Comparison of ENCODE assay signal across 1 cellular context in the genomic region with DNA sequence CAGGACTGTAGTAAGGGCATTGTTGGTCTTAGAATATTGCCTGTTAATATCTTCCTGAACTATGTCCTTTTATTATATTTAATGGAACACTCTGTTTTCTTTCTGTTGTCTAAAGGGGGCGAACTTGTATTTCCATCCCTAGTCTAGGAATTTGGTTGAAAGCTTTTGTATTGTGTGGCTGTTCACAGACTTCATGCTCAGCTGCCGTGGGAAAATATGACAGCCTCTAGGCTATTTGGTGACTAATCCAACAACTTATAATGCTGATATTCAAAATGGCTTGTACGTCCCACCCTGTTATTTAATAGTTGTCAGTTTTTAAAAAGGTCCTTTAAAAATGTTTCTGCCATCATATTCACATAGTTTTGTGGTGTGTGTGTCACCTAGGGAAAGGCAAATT.
TF ChIP-seq lines count a peak whose summit lies in the region.

No MANE protein-coding gene starts in this region.

TF ChIP-seq in HCT116, 20 proteins besides CTCF, POLR2A, EP300 and RAD21 (continued from another document):
- TF ChIP-seq, protein P1, sequence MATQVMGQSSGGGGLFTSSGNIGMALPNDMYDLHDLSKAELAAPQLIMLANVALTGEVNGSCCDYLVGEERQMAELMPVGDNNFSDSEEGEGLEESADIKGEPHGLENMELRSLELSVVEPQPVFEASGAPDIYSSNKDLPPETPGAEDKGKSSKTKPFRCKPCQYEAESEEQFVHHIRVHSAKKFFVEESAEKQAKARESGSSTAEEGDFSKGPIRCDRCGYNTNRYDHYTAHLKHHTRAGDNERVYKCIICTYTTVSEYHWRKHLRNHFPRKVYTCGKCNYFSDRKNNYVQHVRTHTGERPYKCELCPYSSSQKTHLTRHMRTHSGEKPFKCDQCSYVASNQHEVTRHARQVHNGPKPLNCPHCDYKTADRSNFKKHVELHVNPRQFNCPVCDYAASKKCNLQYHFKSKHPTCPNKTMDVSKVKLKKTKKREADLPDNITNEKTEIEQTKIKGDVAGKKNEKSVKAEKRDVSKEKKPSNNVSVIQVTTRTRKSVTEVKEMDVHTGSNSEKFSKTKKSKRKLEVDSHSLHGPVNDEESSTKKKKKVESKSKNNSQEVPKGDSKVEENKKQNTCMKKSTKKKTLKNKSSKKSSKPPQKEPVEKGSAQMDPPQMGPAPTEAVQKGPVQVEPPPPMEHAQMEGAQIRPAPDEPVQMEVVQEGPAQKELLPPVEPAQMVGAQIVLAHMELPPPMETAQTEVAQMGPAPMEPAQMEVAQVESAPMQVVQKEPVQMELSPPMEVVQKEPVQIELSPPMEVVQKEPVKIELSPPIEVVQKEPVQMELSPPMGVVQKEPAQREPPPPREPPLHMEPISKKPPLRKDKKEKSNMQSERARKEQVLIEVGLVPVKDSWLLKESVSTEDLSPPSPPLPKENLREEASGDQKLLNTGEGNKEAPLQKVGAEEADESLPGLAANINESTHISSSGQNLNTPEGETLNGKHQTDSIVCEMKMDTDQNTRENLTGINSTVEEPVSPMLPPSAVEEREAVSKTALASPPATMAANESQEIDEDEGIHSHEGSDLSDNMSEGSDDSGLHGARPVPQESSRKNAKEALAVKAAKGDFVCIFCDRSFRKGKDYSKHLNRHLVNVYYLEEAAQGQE (IDR thresholded peaks at IDR 0.05; ENCODE audit: low read depth): no peak
- TF ChIP-seq POLR2AphosphoS5 (IDR thresholded peaks at IDR 0.05; ENCODE audit: low read depth, low read length) (no peak), SRF (IDR thresholded peaks at IDR 0.05; ENCODE audit: low read depth) (no peak), EGR1 (IDR thresholded peaks at IDR 0.05; ENCODE audit: low read depth) (no peak), EZH2 (IDR thresholded peaks at IDR 0.05) (no peak), ZNF274 (IDR thresholded peaks at IDR 0.05; ENCODE audit: low read depth, low read length) (no peak), SIN3A (IDR thresholded peaks at IDR 0.05; ENCODE audit: low read depth) (no peak), FOSL1 (IDR thresholded peaks at IDR 0.05; ENCODE audit: low read depth) (no peak), ELF1 (IDR thresholded peaks at IDR 0.05; ENCODE audit: borderline replicate concordance, low read depth) (no peak), CBX3 (IDR thresholded peaks at IDR 0.05; ENCODE audit: low read depth) (no peak)
- TF ChIP-seq, protein P2, sequence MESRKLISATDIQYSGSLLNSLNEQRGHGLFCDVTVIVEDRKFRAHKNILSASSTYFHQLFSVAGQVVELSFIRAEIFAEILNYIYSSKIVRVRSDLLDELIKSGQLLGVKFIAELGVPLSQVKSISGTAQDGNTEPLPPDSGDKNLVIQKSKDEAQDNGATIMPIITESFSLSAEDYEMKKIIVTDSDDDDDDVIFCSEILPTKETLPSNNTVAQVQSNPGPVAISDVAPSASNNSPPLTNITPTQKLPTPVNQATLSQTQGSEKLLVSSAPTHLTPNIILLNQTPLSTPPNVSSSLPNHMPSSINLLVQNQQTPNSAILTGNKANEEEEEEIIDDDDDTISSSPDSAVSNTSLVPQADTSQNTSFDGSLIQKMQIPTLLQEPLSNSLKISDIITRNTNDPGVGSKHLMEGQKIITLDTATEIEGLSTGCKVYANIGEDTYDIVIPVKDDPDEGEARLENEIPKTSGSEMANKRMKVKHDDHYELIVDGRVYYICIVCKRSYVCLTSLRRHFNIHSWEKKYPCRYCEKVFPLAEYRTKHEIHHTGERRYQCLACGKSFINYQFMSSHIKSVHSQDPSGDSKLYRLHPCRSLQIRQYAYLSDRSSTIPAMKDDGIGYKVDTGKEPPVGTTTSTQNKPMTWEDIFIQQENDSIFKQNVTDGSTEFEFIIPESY (IDR thresholded peaks at IDR 0.05; ENCODE audit: extremely low read depth, insufficient replicate concordance, low read length): no peak
- TF ChIP-seq, protein P3, sequence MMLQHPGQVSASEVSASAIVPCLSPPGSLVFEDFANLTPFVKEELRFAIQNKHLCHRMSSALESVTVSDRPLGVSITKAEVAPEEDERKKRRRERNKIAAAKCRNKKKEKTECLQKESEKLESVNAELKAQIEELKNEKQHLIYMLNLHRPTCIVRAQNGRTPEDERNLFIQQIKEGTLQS (IDR thresholded peaks at IDR 0.05): no peak
